Comparison of ENCODE assay signal across 1 cellular context in the genomic region with DNA sequence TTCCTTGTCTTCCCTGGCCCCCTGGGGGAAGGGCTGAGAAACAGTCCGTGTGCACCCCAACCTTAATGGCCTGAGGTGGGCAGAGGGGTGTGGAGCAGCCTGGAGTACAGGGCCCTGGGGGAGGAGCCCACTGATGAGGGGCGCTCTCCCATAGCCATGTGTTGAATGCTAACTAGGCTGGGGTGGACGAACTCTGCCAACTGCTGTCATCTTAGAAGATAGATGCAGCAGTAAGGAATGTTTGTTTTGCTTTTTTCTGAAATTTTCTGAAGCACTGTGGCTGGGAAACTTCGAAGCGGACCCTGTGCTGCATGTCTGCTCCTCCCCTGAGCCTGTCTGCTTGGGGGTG.
TF ChIP-seq lines count a peak whose summit lies in the region.

No MANE protein-coding gene starts in this region.

TF ChIP-seq in HEK293, 187 proteins besides CTCF, POLR2A, EP300 and RAD21 (continued from another document):
- TF ChIP-seq KLF8 (tag by site-specific recombination; IDR thresholded peaks at IDR 0.05) (no peak), ZNF558 (tag by site-specific recombination; IDR thresholded peaks at IDR 0.05) (no peak)
TF ChIP-seq in HEK293: peak in this region for 0.
